ENCODE assay signal across 1 cellular context in genomic region chr6:159789377-159790148, GRCh38.
TF ChIP-seq lines count a peak whose summit lies in the region.

Gene TCP1 (minus strand): TSS chr6:159789602. CDS start chr6:159789468, 134 bp downstream.

TF ChIP-seq in HEK293, 187 proteins besides CTCF, POLR2A, EP300 and RAD21 (continued from another document and continues in another):
- TF ChIP-seq HIC1 (tag by site-specific recombination; IDR thresholded peaks at IDR 0.05) (no peak), ZNF133 (tag by site-specific recombination; IDR thresholded peaks at IDR 0.05) (peak; percentile 37; the same call in 1 of the 2 replicates), ZNF596 (tag by site-specific recombination; IDR thresholded peaks at IDR 0.05) (0 out of 2 replicates have a peak, but pooled peaks have one; percentile 13), ZNF654 (tag by site-specific recombination; IDR thresholded peaks at IDR 0.05; ENCODE audit: low read depth) (no peak), ZNF18 (tag by site-specific recombination; IDR thresholded peaks at IDR 0.05) (peak; percentile 46; the same call in 1 of the 2 replicates), SETDB1 (IDR thresholded peaks at IDR 0.05; ENCODE audit: insufficient read length, low read length) (peak; percentile 58), ZBTB48 (tag by site-specific recombination; IDR thresholded peaks at IDR 0.05) (no peak), ZSCAN5A (tag by site-specific recombination; IDR thresholded peaks at IDR 0.05) (0 out of 2 replicates have a peak, but pooled peaks have one; percentile 56), ZSCAN30 (tag by site-specific recombination; IDR thresholded peaks at IDR 0.05) (0 out of 2 replicates have a peak, but pooled peaks have one; percentile 54), ZNF398 (tag by site-specific recombination; IDR thresholded peaks at IDR 0.05) (no peak), ZNF76 (tag by site-specific recombination; IDR thresholded peaks at IDR 0.05; ENCODE audit: borderline replicate concordance, low read depth) (peak; percentile 99), ZNF292 (tag by site-specific recombination; IDR thresholded peaks at IDR 0.05; ENCODE audit: borderline replicate concordance, low read depth) (no peak), ZBTB49 (tag by site-specific recombination; IDR thresholded peaks at IDR 0.05; ENCODE audit: low read depth) (no peak), ZNF48 (tag by site-specific recombination; IDR thresholded peaks at IDR 0.05) (no peak), ZNF521 (tag by site-specific recombination; IDR thresholded peaks at IDR 0.05) (no peak), ZFHX2 (tag by site-specific recombination; conservative IDR thresholded peaks at IDR 0.05) (no peak), MZF1 (tag by site-specific recombination; IDR thresholded peaks at IDR 0.05; ENCODE audit: borderline replicate concordance) (no peak; the same call in 1 of the 2 replicates), SP7 (tag by site-specific recombination; IDR thresholded peaks at IDR 0.05) (peak; percentile 42; the same call in 1 of the 2 replicates), ZNF404 (tag by site-specific recombination; IDR thresholded peaks at IDR 0.05) (no peak), ZNF514 (tag by site-specific recombination; IDR thresholded peaks at IDR 0.05) (no peak), ZNF747 (tag by site-specific recombination; IDR thresholded peaks at IDR 0.05) (no peak), ZNF335 (tag by site-specific recombination; conservative IDR thresholded peaks at IDR 0.05) (peak; percentile 86), ZNF544 (tag by site-specific recombination; IDR thresholded peaks at IDR 0.05) (no peak), ZNF148 (tag by site-specific recombination; IDR thresholded peaks at IDR 0.05; ENCODE audit: borderline replicate concordance) (no peak), FEZF1 (tag by site-specific recombination; IDR thresholded peaks at IDR 0.05) (no peak), ZNF221 (tag by site-specific recombination; IDR thresholded peaks at IDR 0.05; ENCODE audit: borderline replicate concordance) (no peak), KLF10 (tag by site-specific recombination; IDR thresholded peaks at IDR 0.05) (no peak; the same call in 1 of the 2 replicates), ZNF10 (tag by site-specific recombination; IDR thresholded peaks at IDR 0.05) (no peak), ZNF600 (tag by site-specific recombination; IDR thresholded peaks at IDR 0.05) (peak; percentile 58; the same call in 1 of the 2 replicates), SP2 (tag by site-specific recombination; IDR thresholded peaks at IDR 0.05) (peak; percentile 98), WT1 (tag by site-specific recombination; IDR thresholded peaks at IDR 0.05) (no peak), ZNF610 (tag by site-specific recombination; IDR thresholded peaks at IDR 0.05; ENCODE audit: borderline replicate concordance) (0 out of 2 replicates have a peak, but pooled peaks have one; percentile 38), ZEB2 (tag by site-specific recombination; IDR thresholded peaks at IDR 0.05) (peak; percentile 43), ZNF549 (tag by site-specific recombination; IDR thresholded peaks at IDR 0.05) (no peak), ZNF777 (tag by site-specific recombination; IDR thresholded peaks at IDR 0.05; ENCODE audit: borderline replicate concordance) (no peak), KLF7 (tag by site-specific recombination; IDR thresholded peaks at IDR 0.05; ENCODE audit: borderline replicate concordance) (no peak), ZNF26 (tag by site-specific recombination; IDR thresholded peaks at IDR 0.05) (no peak), ZBTB1 (tag by site-specific recombination; IDR thresholded peaks at IDR 0.05) (no peak), HOXA7 (CRISPR knock-in tag; IDR thresholded peaks at IDR 0.05; ENCODE audit: borderline replicate concordance) (no peak), PATZ1 (tag by site-specific recombination; IDR thresholded peaks at IDR 0.05) (0 out of 2 replicates have a peak, but pooled peaks have one; percentile 68), REST (tag by site-specific recombination; IDR thresholded peaks at IDR 0.05) (no peak; the same call in 1 of the 2 replicates), ZNF768 (tag by site-specific recombination; IDR thresholded peaks at IDR 0.05) (no peak), ZNF266 (tag by site-specific recombination; IDR thresholded peaks at IDR 0.05; ENCODE audit: low read depth) (no peak), ZNF707 (tag by site-specific recombination; IDR thresholded peaks at IDR 0.05) (no peak)
